Comparison of ENCODE assay signal across 8 cellular contexts in the genomic region with DNA sequence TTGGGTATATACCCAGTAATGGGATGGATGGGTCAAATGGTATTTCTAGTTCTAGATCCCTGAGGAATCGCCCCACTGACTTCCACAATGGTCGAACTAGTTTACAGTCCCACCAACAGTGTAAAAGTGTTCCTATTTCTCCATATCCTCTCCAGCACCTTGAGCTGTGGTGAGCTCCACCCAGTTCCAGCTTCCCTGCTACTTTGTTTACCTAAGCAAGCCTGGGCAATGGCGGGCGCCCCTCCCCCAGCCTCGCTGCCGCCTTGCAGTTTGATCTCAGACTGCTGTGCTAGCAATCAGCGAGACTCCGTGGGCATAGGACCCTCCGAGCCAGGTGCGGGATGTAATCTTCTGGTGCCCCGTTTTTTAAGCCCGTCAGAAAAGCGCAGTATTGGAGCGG. TPM values are rescaled to one million over a fixed set of nuclear protein-coding genes. Genes with fewer than 3 reads are reported as not detected.
DNase-seq lines count a peak whose midpoint lies in the region; TF ChIP-seq lines count a peak whose summit lies in the region.
"Not testable (repeated sequence)": the region's sequence is repeated elsewhere in the genome, so short reads cannot be mapped to it uniquely, and the experiment has no call there.
"Had no signal": no experiment of that assay in that cellular context is flagged by ENCODE, and none has a peak within 500 bp of the region (broad histone marks: within the 10 kb centered on the region; RNA-seq: fewer than 3 reads in every experiment).

No MANE protein-coding gene starts in this region.

- H3K36me3 Mint-ChIP-seq in Calu3 (ENCODE audit: insufficient read depth, unreplicated experiment); HFFc6 (ENCODE audit: low read depth); activated CD4-positive, alpha-beta memory T cell treated with anti-CD3 and anti-CD28 coated beads for 36 hours; endodermal cell (ENCODE audit: low read depth): not testable (repeated sequence)

- peaks cover 12% of the 10 kb centered on the region for H3K36me3 ChIP-seq in NT2/D1 (ENCODE audit: insufficient read depth, insufficient read length, low read length)
- not testable (repeated sequence) for H3K36me3 ChIP-seq in endodermal cell (ENCODE audit: control insufficient read depth, insufficient read depth, low read length); prostate gland

- H3K4me3 ChIP-seq in NT2/D1 (ENCODE audit: insufficient read length, low read depth): peak overlapping the region; percentile 30
- H3K4me3 ChIP-seq in endodermal cell (ENCODE audit: low read length); prostate gland: not testable (repeated sequence)

- H3K9me3 Mint-ChIP-seq in Calu3 (ENCODE audit: low read depth, unreplicated experiment); HFFc6; activated CD4-positive, alpha-beta memory T cell treated with anti-CD3 and anti-CD28 coated beads for 36 hours; endodermal cell: not testable (repeated sequence)

- peak overlapping the region; percentile 64 for H3K9ac ChIP-seq in NT2/D1 (ENCODE audit: insufficient read length, low read depth)
- H3K9ac ChIP-seq in endodermal cell (ENCODE audit: extremely low read depth, low read length, poor library complexity, severe bottlenecking): not testable (repeated sequence)

- H3K27ac ChIP-seq in endodermal cell (ENCODE audit: low read depth, low read length); prostate gland: not testable (repeated sequence)

- POLR2A ChIA-PET in activated CD4-positive, alpha-beta memory T cell treated with anti-CD3 and anti-CD28 coated beads for 36 hours (lab: Charles Lee): interaction anchor here (0.6 kb wide), 1 partner anchor 84 kb away, joined by 3 read pairs; no protein-coding TSS in a partner anchor

- not testable (repeated sequence) for TF ChIP-seq CTCF in Calu3 (IDR thresholded peaks at IDR 0.05; ENCODE audit: unreplicated experiment); HFFc6 (IDR thresholded peaks at IDR 0.05); endodermal cell (conservative IDR thresholded peaks at IDR 0.05); prostate gland (IDR thresholded peaks at IDR 0.05)

- TF ChIP-seq POLR2A in prostate gland (IDR thresholded peaks at IDR 0.05): not testable (repeated sequence)

- not testable (repeated sequence) for H3K27me3 ChIP-seq in NT2/D1 (ENCODE audit: insufficient read depth, insufficient read length); endodermal cell (ENCODE audit: control insufficient read depth, insufficient read depth, low read length, poor library complexity, severe bottlenecking); prostate gland (replicated peaks; ENCODE audit: insufficient read depth)

- 81 to 95% methylated on average over 4 to 13 of the region's 14 CpGs for WGBS in endodermal cell (ENCODE audit: insufficient coverage in 1 of 2, insufficient read length in 1 of 2), 2 experiments
- 39% methylated on average over 12 of the region's 14 CpGs for WGBS in prostate gland

- H3K4me1 Mint-ChIP-seq in Calu3 (ENCODE audit: low read depth, unreplicated experiment) (peaks cover 15% of the 10 kb centered on the region), HFFc6 (ENCODE audit: low read depth) (peaks cover 32% of the 10 kb centered on the region)
- H3K4me1 Mint-ChIP-seq in activated CD4-positive, alpha-beta memory T cell treated with anti-CD3 and anti-CD28 coated beads for 36 hours (ENCODE audit: low read depth); endodermal cell: not testable (repeated sequence)

- H3K27ac Mint-ChIP-seq in Calu3 (ENCODE audit: unreplicated experiment); HFFc6; activated CD4-positive, alpha-beta memory T cell treated with anti-CD3 and anti-CD28 coated beads for 36 hours: not testable (repeated sequence)
- H3K27ac Mint-ChIP-seq in endodermal cell: peak overlapping the region; percentile 96

- BruUV-seq in Calu3 (replicated peaks; lab: Mats Ljungman, UMichigan): not testable (repeated sequence)

- H3K4me3 Mint-ChIP-seq in Calu3 (ENCODE audit: low read depth, unreplicated experiment): peak overlapping the region; percentile 68
- peak overlapping the region; percentile 33; the same call in 1 of the 2 replicates for H3K4me3 Mint-ChIP-seq in HFFc6
- peak overlapping the region; percentile 16 for H3K4me3 Mint-ChIP-seq in activated CD4-positive, alpha-beta memory T cell treated with anti-CD3 and anti-CD28 coated beads for 36 hours
- peak overlapping the region; percentile 72 for H3K4me3 Mint-ChIP-seq in endodermal cell

- CTCF ChIA-PET in Calu3 (lab: Charles Lee): not testable (repeated sequence)
- CTCF ChIA-PET in activated CD4-positive, alpha-beta memory T cell treated with anti-CD3 and anti-CD28 coated beads for 36 hours (lab: Charles Lee): interaction anchor here (0.7 kb wide), 1 partner anchor 469 kb away, joined by 4 read pairs; no protein-coding TSS in a partner anchor

- DNase-seq in Calu3: peak; percentile 35
- DNase-seq in HFFc6; activated CD4-positive, alpha-beta memory T cell treated with anti-CD3 and anti-CD28 coated beads for 36 hours; endodermal cell: not testable (repeated sequence)
- DNase-seq in NT2/D1 (ENCODE audit: low read depth, low spot score): peak; percentile 3
- peak; percentile 7 for DNase-seq in left kidney (ENCODE audit: low read depth, low spot score)
- DNase-seq in prostate gland (ENCODE audit: low spot score): peak; percentile 38

- not testable (repeated sequence) for H3K27me3 Mint-ChIP-seq in Calu3 (ENCODE audit: unreplicated experiment); HFFc6 (ENCODE audit: insufficient read depth); activated CD4-positive, alpha-beta memory T cell treated with anti-CD3 and anti-CD28 coated beads for 36 hours; endodermal cell (ENCODE audit: insufficient read depth)

- H3K4me1 ChIP-seq in NT2/D1 (ENCODE audit: insufficient read depth, insufficient read length); endodermal cell (ENCODE audit: control insufficient read depth, insufficient read depth, low read length); prostate gland (replicated peaks): not testable (repeated sequence)

- intact Hi-C loops in Calu3 (cut with micrococcal nuclease; ENCODE audit: unreplicated experiment); activated CD4-positive, alpha-beta memory T cell treated with anti-CD3 and anti-CD28 coated beads for 36 hours (cut with micrococcal nuclease); prostate gland (cut with DNase I): not testable (repeated sequence)

- not testable (repeated sequence) for H3K9me3 ChIP-seq in NT2/D1 (ENCODE audit: insufficient read depth, low read length); endodermal cell (ENCODE audit: control insufficient read depth, low read length); prostate gland

RNA-seq across cellular contexts. Expression of gene SLC35A4, which starts 28.4 kb away (rescaled TPM):
- total RNA-seq in Calu3 (2022) (80.6 and 93.6 TPM in 2 replicates), endodermal cell (10 to 100 TPM; 61.6 to 68.9 TPM), prostate gland (100 to 1,000 TPM in 1 of 2 donors, 10 to 100 TPM in 1; 61.8 to 107 TPM)
- 10 to 100 TPM; 64.1 to 72.8 (median 71.2) TPM for total RNA-seq in HFFc6 (2021; fragmentation: NEBNext Ultra II Directional; extraction: Animal tissue kit (Norgen Biotek cat#: 25700))
- total RNA-seq in activated CD4-positive, alpha-beta memory T cell treated with anti-CD3 and anti-CD28 coated beads for 36 hours: 10 to 100 TPM; 68.7 to 69.7 TPM
- 60.1 TPM for polyA plus RNA-seq in endodermal cell (2013, experiment 1 of 2)
- 54.3 TPM for polyA plus RNA-seq in endodermal cell (2013, experiment 2 of 2)

RNA-seq across cellular contexts. Expression of gene APBB3, which starts 28.7 kb away (rescaled TPM):
- total RNA-seq in Calu3 (2022) (15.1 and 15.7 TPM in 2 replicates), endodermal cell (10 to 100 TPM; 36.4 to 41.4 TPM), prostate gland (10 to 100 TPM; 23.7 to 70.7 TPM)
- total RNA-seq in HFFc6 (2021; fragmentation: NEBNext Ultra II Directional; extraction: Animal tissue kit (Norgen Biotek cat#: 25700)): 10 to 100 TPM; 11.0 to 13.0 (median 11.7) TPM
- 10 to 100 TPM; 16.3 to 16.8 TPM for total RNA-seq in activated CD4-positive, alpha-beta memory T cell treated with anti-CD3 and anti-CD28 coated beads for 36 hours
- polyA plus RNA-seq in endodermal cell (2013, experiment 1 of 2): 45.7 TPM
- 33.2 TPM for polyA plus RNA-seq in endodermal cell (2013, experiment 2 of 2)

RNA-seq across cellular contexts. Expression of gene SRA1, which starts 35.8 kb away (rescaled TPM):
- total RNA-seq in Calu3 (2022) (29.5 and 33.0 TPM in 2 replicates), endodermal cell (10 to 100 TPM; 40.5 to 42.9 TPM), prostate gland (10 to 100 TPM; 31.6 to 33.6 TPM)
- 10 to 100 TPM; 50.0 to 62.3 (median 59.4) TPM for total RNA-seq in HFFc6 (2021; fragmentation: NEBNext Ultra II Directional; extraction: Animal tissue kit (Norgen Biotek cat#: 25700))
- total RNA-seq in activated CD4-positive, alpha-beta memory T cell treated with anti-CD3 and anti-CD28 coated beads for 36 hours: 10 to 100 TPM; 46.0 to 46.7 TPM
- polyA plus RNA-seq in endodermal cell (2013, experiment 1 of 2): 31.3 TPM
- polyA plus RNA-seq in endodermal cell (2013, experiment 2 of 2): 29.4 TPM

RNA-seq across cellular contexts. Expression of gene CD14, which starts 39.9 kb away (rescaled TPM):
- total RNA-seq in Calu3 (2022): 0.73 and 1.1 TPM in 2 replicates
- 1 to 10 TPM in 5 of 6 experiments, under 1 TPM in 1; 0.84 to 1.9 (median 1.3) TPM for total RNA-seq in HFFc6 (2021; fragmentation: NEBNext Ultra II Directional; extraction: Animal tissue kit (Norgen Biotek cat#: 25700))
- total RNA-seq in activated CD4-positive, alpha-beta memory T cell treated with anti-CD3 and anti-CD28 coated beads for 36 hours: under 1 TPM; 0.39 to 0.62 TPM
- total RNA-seq in endodermal cell: under 1 TPM in 1 of 2 donors, not detected in 1; 0.18 TPM
- polyA plus RNA-seq in endodermal cell (2013, experiment 1 of 2): 0.36 TPM
- polyA plus RNA-seq in endodermal cell (2013, experiment 2 of 2): 0.79 TPM
- total RNA-seq in prostate gland: 10 to 100 TPM; 22.9 to 56.5 TPM
- total RNA-seq: H4 had no signal

RNA-seq across cellular contexts. Expression of gene EIF4EBP3, which starts 45.6 kb away (rescaled TPM):
- total RNA-seq in Calu3 (2022) (14.1 and 18.8 TPM in 2 replicates), endodermal cell (1 to 10 TPM; 5.1 to 6.3 TPM), prostate gland (10 to 100 TPM; 28.3 to 41.4 TPM)
- 1 to 10 TPM; 1.8 to 4.0 (median 2.9) TPM for total RNA-seq in HFFc6 (2021; fragmentation: NEBNext Ultra II Directional; extraction: Animal tissue kit (Norgen Biotek cat#: 25700))
- total RNA-seq in activated CD4-positive, alpha-beta memory T cell treated with anti-CD3 and anti-CD28 coated beads for 36 hours: 10 to 100 TPM; 15.7 to 16.6 TPM
- polyA plus RNA-seq in endodermal cell (2013, experiment 1 of 2): 3.2 TPM
- 3.7 TPM for polyA plus RNA-seq in endodermal cell (2013, experiment 2 of 2)
- total RNA-seq: H4 had no signal

Comparison
In these comparisons a context has a peak if more than half of its experiments do, and no peak if none do; other contexts are left out.
1. H3K4me3 Mint-ChIP-seq: peak in every context shown above with its lines; median percentile 72 in endodermal cell; 68 in Calu3; 33 in HFFc6; 16 in activated CD4-positive, alpha-beta memory T cell treated with anti-CD3 and anti-CD28 coated beads for 36 hours.